In genomic region chr14:65840118-65840751, GRCh38 we compare ENCODE assay signal across 1 cellular context.
TF ChIP-seq lines count a peak whose summit lies in the region.

No MANE protein-coding gene starts in this region.

TF ChIP-seq in SK-N-SH, 30 proteins besides CTCF, POLR2A, EP300 and RAD21 (continued from another document):
- no peak for TF ChIP-seq TAF1 (IDR thresholded peaks at IDR 0.05; ENCODE audit: borderline replicate concordance, low read depth, low read length)
TF ChIP-seq in SK-N-SH: peak in this region for 0.
